ENCODE assay signal across 13 cellular contexts in genomic region chr2:188984680-188985079, GRCh38. TPM values are rescaled to one million over a fixed set of nuclear protein-coding genes. Genes with fewer than 3 reads are reported as not detected.
DNase-seq lines count a peak whose midpoint lies in the region; ATAC-seq and TF ChIP-seq lines count a peak whose summit lies in the region.
"Had no signal": no experiment of that assay in that cellular context is flagged by ENCODE, and none has a peak within 500 bp of the region (broad histone marks: within the 10 kb centered on the region; RNA-seq: fewer than 3 reads in every experiment).

No MANE protein-coding gene starts in this region.

- H3K4me2 ChIP-seq in PC-3 (ENCODE audit: low read length), result no peak overlapping the region
- H3K4me2 ChIP-seq: BLaER1 had no signal

- no peaks in the 10 kb centered on the region for H3K4me1 ChIP-seq in PC-3 (ENCODE audit: insufficient read depth, low read length)
- H3K4me1 ChIP-seq: BLaER1 had no signal

- H2AFZ ChIP-seq in PC-3 (ENCODE audit: low read length), result no peak overlapping the region

- CTCF ChIA-PET in AG04449 (lab: Yijun Ruan, JAX) (interaction anchor here (1.0 to 5.1 kb wide), 20 partner anchors 8 to 465 kb away, joined by 3 to 138 read pairs (median 4); no protein-coding TSS in a partner anchor), PC-3 (lab: Charles Lee) (interaction anchor here (0.6 to 1.2 kb wide), 7 partner anchors 10 to 662 kb away, joined by 3 to 14 read pairs (median 3); no protein-coding TSS in a partner anchor)

- ATAC-seq in PC-3 (peak; percentile 31; the same call in 1 of the 2 replicates), GM18867 (IDR thresholded peaks at IDR 0.05; ENCODE audit: unreplicated experiment) (no peak)
- no peak for ATAC-seq in naive thymus-derived CD8-positive, alpha-beta T cell

- intact Hi-C loops in PC-3 (cut with micrococcal nuclease), result loop anchor here (5.0 kb wide), 1 partner anchor 1387 kb away; no protein-coding TSS in a partner anchor

- H4K20me1 ChIP-seq in PC-3 (ENCODE audit: low read length), result no peaks in the 10 kb centered on the region
- H4K20me1 ChIP-seq: BLaER1 had no signal

- no peaks in the 10 kb centered on the region for H3K79me2 ChIP-seq in PC-3 (ENCODE audit: low read length)

- H3K9me3 Mint-ChIP-seq in osteocyte (ENCODE audit: unreplicated experiment), result no peaks in the 10 kb centered on the region
- no peaks in the 10 kb centered on the region for H3K9me3 Mint-ChIP-seq in naive thymus-derived CD8-positive, alpha-beta T cell
- H3K9me3 Mint-ChIP-seq: IgD-negative memory B cell had no signal

- no peaks in the 10 kb centered on the region for H3K9me2 ChIP-seq in PC-3 (replicated peaks; ENCODE audit: low read length)

- POLR2A ChIA-PET in AG04449 (lab: Yijun Ruan, JAX), result interaction anchor here (0.9 to 1.5 kb wide), 4 partner anchors 9 to 197 kb away, joined by 3 to 6 read pairs (median 4); partner anchors contain the start of gene COL3A1
- POLR2A ChIA-PET in PC-3 (lab: Charles Lee; ENCODE audit: unreplicated experiment), result interaction anchor here (0.6 kb wide), 1 partner anchor 253 kb away, joined by 3 read pairs; no protein-coding TSS in a partner anchor
- POLR2A ChIA-PET in naive thymus-derived CD8-positive, alpha-beta T cell (lab: Charles Lee), result no interaction called here

- no peak overlapping the region for H3K9ac ChIP-seq in PC-3 (ENCODE audit: low read length)
- H3K9ac ChIP-seq: BLaER1 had no signal

- TF ChIP-seq CTCF in AG04449 (IDR thresholded peaks at IDR 0.05; ENCODE audit: insufficient read depth, low read length, missing control alignments) (no peak), PC-3 (conservative IDR thresholded peaks at IDR 0.05; ENCODE audit: low read depth, low read length) (no peak), fibroblast of mammary gland (conservative IDR thresholded peaks at IDR 0.05; ENCODE audit: control insufficient read depth, insufficient read depth, low read depth, low read length) (no peak), osteocyte (IDR thresholded peaks at IDR 0.05) (no peak)

- no peaks in the 10 kb centered on the region for H3K9me3 ChIP-seq in PC-3 (ENCODE audit: low read length)
- H3K9me3 ChIP-seq: BLaER1 had no signal

- no peak overlapping the region for H3K27ac ChIP-seq in PC-3 (ENCODE audit: low read length)
- H3K27ac ChIP-seq: BLaER1, RWPE1 had no signal

- no peak overlapping the region for H3K4me3 Mint-ChIP-seq in osteocyte (ENCODE audit: unreplicated experiment)
- H3K4me3 Mint-ChIP-seq in naive thymus-derived CD8-positive, alpha-beta T cell, result no peak overlapping the region
- H3K4me3 Mint-ChIP-seq: IgD-negative memory B cell had no signal

- H3K4me3 ChIP-seq in AG04449 (ENCODE audit: low read depth, low read length) (no peak overlapping the region), PC-3 (ENCODE audit: low read length) (no peak overlapping the region), fibroblast of mammary gland (ENCODE audit: control insufficient read depth, low read depth, low read length) (no peak overlapping the region)
- H3K4me3 ChIP-seq: BLaER1 had no signal

- DNase-seq in AG04449 (ENCODE audit: low read depth, low spot score) (peak; percentile 81), PC-3 (peak; percentile 19), fibroblast of mammary gland (ENCODE audit: low read depth) (peak; percentile 98), osteocyte (ENCODE audit: extremely low spot score, unreplicated experiment) (no peak), NCI-H1930 (lab: John Stamatoyannopoulos, UW) (no peak), NCI-H748 treated with DMSO at 0.1 percent for 48 hours (lab: John Stamatoyannopoulos, UW) (no peak)
- no peak for DNase-seq in naive thymus-derived CD8-positive, alpha-beta T cell
- DNase-seq: activated gamma-delta T cell treated with Interleukin-2 at 50 U/mL for 16 hours, NCI-H2107 had no signal

- H3K27me3 ChIP-seq in PC-3 (ENCODE audit: low read length), result no peaks in the 10 kb centered on the region
- H3K27me3 ChIP-seq: BLaER1 had no signal

- no peaks in the 10 kb centered on the region for H3F3A ChIP-seq in PC-3 (ENCODE audit: low read length, unreplicated experiment)

- peak overlapping the region; percentile 93 for H3K27ac Mint-ChIP-seq in osteocyte (ENCODE audit: unreplicated experiment)
- no peak overlapping the region for H3K27ac Mint-ChIP-seq in naive thymus-derived CD8-positive, alpha-beta T cell
- H3K27ac Mint-ChIP-seq: IgD-negative memory B cell had no signal

- no TSS peak for BruUV-seq in PC-3 (replicated peaks; lab: Mats Ljungman, UMichigan)

- H3K36me3 Mint-ChIP-seq in osteocyte (ENCODE audit: unreplicated experiment), result peaks cover 58% of the 10 kb centered on the region
- no peaks in the 10 kb centered on the region for H3K36me3 Mint-ChIP-seq in naive thymus-derived CD8-positive, alpha-beta T cell
- H3K36me3 Mint-ChIP-seq: IgD-negative memory B cell had no signal

- no peaks in the 10 kb centered on the region for H3K27me3 Mint-ChIP-seq in osteocyte (ENCODE audit: unreplicated experiment)
- H3K27me3 Mint-ChIP-seq in naive thymus-derived CD8-positive, alpha-beta T cell, result peaks cover 0 to 3% (median 0%) of the 10 kb centered on the region in 5 donors
- H3K27me3 Mint-ChIP-seq: IgD-negative memory B cell had no signal

- H3K4me1 Mint-ChIP-seq in osteocyte (ENCODE audit: unreplicated experiment), result peaks cover 73% of the 10 kb centered on the region
- no peaks in the 10 kb centered on the region for H3K4me1 Mint-ChIP-seq in naive thymus-derived CD8-positive, alpha-beta T cell
- H3K4me1 Mint-ChIP-seq: IgD-negative memory B cell had no signal

- H3K36me3 ChIP-seq in PC-3 (ENCODE audit: low read depth, low read length), result no peaks in the 10 kb centered on the region
- H3K36me3 ChIP-seq: BLaER1 had no signal

RNA-seq across cellular contexts. Expression of gene COL3A1, which starts 10.5 kb away (rescaled TPM):
- total RNA-seq in PC-3 (2014; rRNA removed), result 0.23 and 0.36 TPM in 2 replicates
- 7,546 and 8,171 TPM in 2 replicates for total RNA-seq in osteocyte
- total RNA-seq in naive thymus-derived CD8-positive, alpha-beta T cell, result not detected
- not detected for polyA plus RNA-seq in naive thymus-derived CD8-positive, alpha-beta T cell
- polyA plus RNA-seq: IgD-negative memory B cell had no signal

Comparison
In these comparisons a context has a peak if more than half of its experiments do, and no peak if none do; other contexts are left out.
1. DNase-seq: peak in AG04449 (single experiment), PC-3 (single experiment) and fibroblast of mammary gland (single experiment); none in osteocyte (single experiment), NCI-H1930 (0 of 2), NCI-H748 treated with DMSO at 0.1 percent for 48 hours (single experiment) and naive thymus-derived CD8-positive, alpha-beta T cell (0 of 10).
2. RNA of gene COL3A1, which starts 10.5 kb away (total RNA-seq): 7,546 to 8,171 TPM in osteocyte; 0.23 to 0.36 TPM in PC-3 and not detected in naive thymus-derived CD8-positive, alpha-beta T cell; every median in the first group is over 1,000 times any median in the second.